Comparison of ENCODE assay signal across 25 cellular contexts in the genomic region with DNA sequence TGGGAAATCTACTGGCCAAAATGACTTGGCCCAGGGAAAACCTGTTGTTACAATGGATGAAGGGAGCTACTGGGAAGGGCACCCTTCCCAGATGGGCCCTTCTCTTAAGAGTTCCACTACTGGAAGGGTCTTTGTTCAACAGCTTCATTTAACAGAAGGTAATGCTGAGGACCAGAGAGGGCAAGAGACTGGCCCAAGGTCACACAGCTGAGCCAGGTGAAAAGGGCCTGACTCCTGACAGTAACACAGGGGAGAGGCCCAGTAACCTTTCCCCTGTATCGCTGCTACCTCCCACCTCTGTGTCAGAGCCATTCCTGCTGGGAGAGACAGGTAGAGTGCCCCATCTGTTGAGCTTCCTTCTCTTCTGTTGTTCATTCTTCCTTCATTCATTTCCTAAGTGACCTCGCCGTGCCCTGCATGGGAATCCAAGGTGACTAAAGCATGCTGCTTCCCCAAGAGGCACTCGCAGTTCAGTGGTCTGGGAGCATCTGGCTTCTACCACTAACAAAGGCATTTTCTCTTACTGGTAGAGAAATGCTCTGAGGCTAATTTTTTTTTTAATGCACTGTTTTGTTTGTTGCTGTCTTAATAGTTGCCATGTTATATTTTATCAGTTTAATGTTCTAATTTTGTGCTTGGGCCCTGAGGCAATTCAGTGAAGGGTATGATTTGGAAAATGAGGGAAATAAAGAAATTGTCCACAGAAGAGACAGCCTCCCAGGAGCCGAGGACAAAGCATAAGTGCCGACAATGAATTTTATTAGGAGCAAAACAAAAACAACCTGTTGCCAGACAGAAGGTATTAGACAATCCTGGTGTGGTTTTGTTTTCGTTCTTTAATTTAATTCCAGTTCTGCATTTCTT. TPM values are rescaled to one million over a fixed set of nuclear protein-coding genes. Genes with fewer than 3 reads are reported as not detected.
A peak's percentile ranks its signal among the peaks of the same experiment; 100 is the strongest.
DNase-seq lines count a peak whose midpoint lies in the region; ATAC-seq and TF ChIP-seq lines count a peak whose summit lies in the region.
"Had no signal": no experiment of that assay in that cellular context is flagged by ENCODE, and none has a peak within 500 bp of the region (broad histone marks: within the 10 kb centered on the region; RNA-seq: fewer than 3 reads in every experiment).

No MANE protein-coding gene starts in this region.

- ATAC-seq in T-helper 17 cell (no peak), HG02885 (IDR thresholded peaks at IDR 0.05; ENCODE audit: poor library complexity, unreplicated experiment) (no peak)
- ATAC-seq: activated naive CD4-positive, alpha-beta T cell treated with anti-CD3 and anti-CD28 coated beads, Interleukin-2, amount 50 U/mL, for 72 hours; Panc1; psoas muscle had no signal

- no peak for TF ChIP-seq POLR2A in transverse colon (IDR thresholded peaks at IDR 0.05)

- H2AFZ ChIP-seq in GM23248 = no peak overlapping the region
- no peak overlapping the region for H2AFZ ChIP-seq in hepatocyte

- DNase-seq in GM23248 (peak; percentile 10), T-helper 17 cell (no peak), hepatocyte (ENCODE audit: low spot score) (no peak), transverse colon (no peak), HT-29 (ENCODE audit: low spot score) (no peak)
- no peak for DNase-seq in activated CD8-positive, alpha-beta memory T cell treated with anti-CD3 and anti-CD28 coated beads for 24 hours
- DNase-seq: activated CD4-positive, alpha-beta T cell treated with anti-CD3 and anti-CD28 coated beads for 4 hours; aorta; effector CD4-positive, alpha-beta T cell; MM.1S; NCI-H1417 treated with DMSO at 0.1 percent for 48 hours; psoas muscle; small intestine; stimulated activated naive CD4-positive, alpha-beta T cell; testis had no signal

- no peak overlapping the region for H3K9ac ChIP-seq in GM23248

- H3K27me3 ChIP-seq in GM23248 (replicated peaks; ENCODE audit: insufficient read depth) (no peaks in the 10 kb centered on the region), hepatocyte (no peaks in the 10 kb centered on the region), transverse colon (no peaks in the 10 kb centered on the region)
- H3K27me3 ChIP-seq: SJSA1, testis had no signal

- H4K20me1 ChIP-seq in GM23248 (ENCODE audit: insufficient read depth) (no peaks in the 10 kb centered on the region), hepatocyte (ENCODE audit: insufficient read depth, poor library complexity, severe bottlenecking) (no peaks in the 10 kb centered on the region)

- H3K9me2 ChIP-seq in GM23248 (ENCODE audit: insufficient read depth) = no peaks in the 10 kb centered on the region
- no peaks in the 10 kb centered on the region for H3K9me2 ChIP-seq in hepatocyte (replicated peaks; ENCODE audit: insufficient read depth)

- H3K27ac ChIP-seq in GM23248 (no peak overlapping the region), hepatocyte (peak overlapping the region; percentile 52), transverse colon (peak overlapping the region in 3 of 4 donors; percentile 6 to 47 (median 10))
- H3K27ac ChIP-seq: psoas muscle, SJSA1, testis had no signal

- no peaks in the 10 kb centered on the region for H3K9me3 ChIP-seq in GM23248 (ENCODE audit: low read depth)
- H3K9me3 ChIP-seq in T-helper 17 cell (ENCODE audit: control insufficient read depth, low read length, poor library complexity, severe bottlenecking) = no peaks in the 10 kb centered on the region
- no peaks in the 10 kb centered on the region for H3K9me3 ChIP-seq in hepatocyte (ENCODE audit: low read depth)
- no peaks in the 10 kb centered on the region for H3K9me3 ChIP-seq in transverse colon
- H3K9me3 ChIP-seq: psoas muscle, SJSA1, testis had no signal

- in situ Hi-C loops in GM23248 (cut with MboI) = no loop called here
- in situ Hi-C loops in transverse colon (cut with MboI; ENCODE audit: low pct_ligation_motif_present in 1 of 4, low pct_unique_long_range_greater_than_20kb in 1 of 4, low sequenced_read_pairs in 3 of 4) = no loop called here

- no peaks in the 10 kb centered on the region for H3K36me3 Mint-ChIP-seq in T-helper 17 cell (ENCODE audit: low read depth)
- H3K36me3 Mint-ChIP-seq: activated naive CD4-positive, alpha-beta T cell treated with anti-CD3 and anti-CD28 coated beads, Interleukin-2, amount 50 U/mL, for 72 hours; IgD-negative memory B cell had no signal

- H3K4me3 Mint-ChIP-seq in T-helper 17 cell = no peak overlapping the region
- H3K4me3 Mint-ChIP-seq: activated T-helper 1 cell treated with anti-CD3 and anti-CD28 coated beads, Interleukin-12 subunit alpha, Interleukin-12 subunit beta, Interleukin-2, Interleukin-4 antibody, amounts not matched to agents 30 ng/mL and 10 ng/mL and 1 ng/mL, durations not matched to agents 14 hours and 24 hours and 36 hours; central memory CD8-positive, alpha-beta T cell; IgD-negative memory B cell had no signal

- H3K79me2 ChIP-seq in GM23248 (ENCODE audit: insufficient read depth) (peaks cover under 1% of the 10 kb centered on the region; the same call in 1 of the 2 replicates), hepatocyte (peaks cover under 1% of the 10 kb centered on the region)

- H3K27ac Mint-ChIP-seq in T-helper 17 cell = peak overlapping the region; percentile 43
- H3K27ac Mint-ChIP-seq: activated naive CD4-positive, alpha-beta T cell treated with anti-CD3 and anti-CD28 coated beads, Interleukin-2, amount 50 U/mL, for 72 hours; activated T-helper 1 cell treated with anti-CD3 and anti-CD28 coated beads, Interleukin-12 subunit alpha, Interleukin-12 subunit beta, Interleukin-2, Interleukin-4 antibody, amounts not matched to agents 30 ng/mL and 10 ng/mL and 1 ng/mL, durations not matched to agents 14 hours and 24 hours and 36 hours had no signal

- intact Hi-C loops in transverse colon (cut with DNase I; ENCODE audit: low total_unique reads) = no loop called here

- H3K27me3 Mint-ChIP-seq in T-helper 17 cell = no peaks in the 10 kb centered on the region
- H3K27me3 Mint-ChIP-seq: central memory CD8-positive, alpha-beta T cell; IgD-negative memory B cell had no signal

- TF ChIP-seq CTCF in hepatocyte (IDR thresholded peaks at IDR 0.05; ENCODE audit: poor library complexity) (no peak), transverse colon (IDR thresholded peaks at IDR 0.05) (no peak)

- no peaks in the 10 kb centered on the region for H3K36me3 ChIP-seq in GM23248 (ENCODE audit: low read depth)
- no peaks in the 10 kb centered on the region for H3K36me3 ChIP-seq in hepatocyte (replicated peaks; ENCODE audit: insufficient read depth, low read depth)
- H3K36me3 ChIP-seq in transverse colon = no peaks in the 10 kb centered on the region

- H3F3A ChIP-seq in GM23248 (ENCODE audit: insufficient read depth) = no peaks in the 10 kb centered on the region

- H3K4me1 Mint-ChIP-seq in T-helper 17 cell = peaks cover 20% of the 10 kb centered on the region

- no peak for TF ChIP-seq EP300 in transverse colon (IDR thresholded peaks at IDR 0.05; ENCODE audit: low read depth)

- 70 to 74% methylated on average over 7 of the region's 7 CpGs for WGBS in GM23248 (ENCODE audit: low coverage in 1 of 2, low lambda C conversion rate in 2 of 2, missing lambda C conversion rate in 2 of 2), 2 experiments
- 66% methylated on average over 7 of the region's 7 CpGs for WGBS in hepatocyte (ENCODE audit: low lambda C conversion rate, missing lambda C conversion rate)
- WGBS in transverse colon (ENCODE audit: low coverage in 1 of 2), 2 donors = 71 to 78% methylated on average over 3 to 7 of the region's 7 CpGs

- H3K4me3 ChIP-seq in GM23248 (no peak overlapping the region), hepatocyte (no peak overlapping the region), transverse colon (no peak overlapping the region)
- H3K4me3 ChIP-seq: psoas muscle, SJSA1, testis had no signal

- H3K4me1 ChIP-seq in GM23248 (ENCODE audit: insufficient read depth) = no peaks in the 10 kb centered on the region
- H3K4me1 ChIP-seq in hepatocyte (ENCODE audit: insufficient read depth) = peaks cover 21% of the 10 kb centered on the region
- peaks cover 0 to 25% (median 12%) of the 10 kb centered on the region in 4 donors for H3K4me1 ChIP-seq in transverse colon

- no peak overlapping the region for H3K4me2 ChIP-seq in GM23248 (ENCODE audit: unreplicated experiment)
- H3K4me2 ChIP-seq in hepatocyte = no peak overlapping the region

RNA-seq across cellular contexts. Expression of a gene that starts 4.7 kb away (rescaled TPM):
- 18.0 and 22.5 TPM in 2 replicates for total RNA-seq in GM23248 (2014; rRNA removed; shearing (Covaris generic))
- polyA plus RNA-seq in GM23248 (2016; fragmentation: Nextera tagmentation; extraction: Ambion mirVana) = 15.1 and 16.3 TPM in 2 replicates
- total RNA-seq in T-helper 17 cell = 10 to 100 TPM; 49.2 to 57.3 TPM
- 19.9 and 21.2 TPM in 2 replicates for total RNA-seq in hepatocyte
- polyA plus RNA-seq in hepatocyte = 22.5 and 24.0 TPM in 2 replicates
- total RNA-seq in transverse colon = 10 to 100 TPM; 12.0 to 87.2 (median 31.3) TPM
- 83.9 and 85.7 TPM in 2 replicates for total RNA-seq in HT-29 (2014; rRNA removed; shearing (Covaris generic))

RNA-seq across cellular contexts. Expression of a gene that starts 50.1 kb away (rescaled TPM):
- total RNA-seq in GM23248 (2014; rRNA removed; shearing (Covaris generic)) = 4.2 and 4.3 TPM in 2 replicates
- polyA plus RNA-seq in GM23248 (2016; fragmentation: Nextera tagmentation; extraction: Ambion mirVana) = 0.72 and 1.0 TPM in 2 replicates
- not detected for total RNA-seq in T-helper 17 cell
- total RNA-seq in hepatocyte = 18.4 and 27.9 TPM in 2 replicates
- polyA plus RNA-seq in hepatocyte = 27.1 and 42.8 TPM in 2 replicates
- 1 to 10 TPM in 1 of 4 donors, under 1 TPM in 1, not detected in 2; 0.48 to 1.6 TPM for total RNA-seq in transverse colon
- not detected in 2 replicates for total RNA-seq in HT-29 (2014; rRNA removed; shearing (Covaris generic))
- total RNA-seq: activated naive CD4-positive, alpha-beta T cell treated with anti-CD3 and anti-CD28 coated beads, Interleukin-2, amount 50 U/mL, for 72 hours; activated T-helper 1 cell treated with anti-CD3 and anti-CD28 coated beads, Interleukin-12 subunit alpha, Interleukin-12 subunit beta, Interleukin-2, Interleukin-4 antibody, amounts not matched to agents 30 ng/mL and 10 ng/mL and 1 ng/mL, durations not matched to agents 14 hours and 24 hours and 36 hours; H4; lung microvascular endothelial cell; T-helper 1 cell treated with Interleukin-12 subunit alpha and Interleukin-12 subunit beta and Interleukin-4 antibody, amounts not matched to agents 30 ng/mL and 1 ng/mL, for 36 hours had no signal
- polyA plus RNA-seq: aorta, IgD-negative memory B cell, psoas muscle had no signal

RNA-seq across cellular contexts. Expression of a gene that starts 59.9 kb away (rescaled TPM):
- 0.25 TPM in 1 of 2 replicates, not detected in the other for total RNA-seq in GM23248 (2014; rRNA removed; shearing (Covaris generic))
- polyA plus RNA-seq in GM23248 (2016; fragmentation: Nextera tagmentation; extraction: Ambion mirVana) (2.7 and 6.1 TPM in 2 replicates), hepatocyte (103 and 107 TPM in 2 replicates)
- total RNA-seq in T-helper 17 cell (100 to 1,000 TPM; 477 to 721 TPM), hepatocyte (51.1 and 57.2 TPM in 2 replicates), transverse colon (100 to 1,000 TPM in 3 of 4 donors, 10 to 100 TPM in 1; 54.3 to 451 (median 259) TPM)
- 9.8 and 12.7 TPM in 2 replicates for total RNA-seq in HT-29 (2014; rRNA removed; shearing (Covaris generic))
- total RNA-seq: SJSA1 had no signal
